ENCODE assay signal across 28 cellular contexts in the genomic region with DNA sequence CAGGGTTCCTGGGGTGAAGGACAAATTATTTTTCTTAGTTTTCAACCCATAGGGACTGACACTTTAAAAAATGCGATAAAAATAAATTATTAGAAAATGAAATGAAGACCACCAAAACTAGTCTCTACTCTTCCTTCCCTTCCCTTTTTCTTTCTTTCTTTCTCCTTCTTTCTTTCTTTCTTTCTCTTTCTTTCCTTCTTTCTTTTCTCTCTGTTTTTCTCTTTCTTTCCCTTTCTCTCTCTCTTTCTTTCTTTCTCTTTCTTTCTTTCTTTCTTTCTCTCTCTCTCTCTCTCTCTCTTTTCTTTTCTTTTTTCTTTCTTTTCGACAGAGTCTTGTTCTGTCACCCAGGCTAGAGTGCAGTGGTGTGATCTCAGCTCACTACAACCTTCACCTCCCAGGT.
"Had no signal": no experiment of that assay in that cellular context is flagged by ENCODE, and none has a peak within 500 bp of the region (broad histone marks: within the 10 kb centered on the region; RNA-seq: fewer than 3 reads in every experiment).

No MANE protein-coding gene starts in this region.

- DNase-seq: activated CD4-positive, alpha-beta T cell treated with anti-CD3 and anti-CD28 coated beads for 36 hours; activated CD4-positive, CD25-positive, alpha-beta regulatory T cell; activated CD8-positive, alpha-beta memory T cell treated with anti-CD3 and anti-CD28 coated beads for 24 hours; activated effector memory CD4-positive, alpha-beta T cell treated with Interleukin-2 at 50 U/mL for 16 hours; activated naive CD4-positive, alpha-beta T cell treated with anti-CD3 and anti-CD28 coated beads for 36 hours; activated naive CD8-positive, alpha-beta T cell treated with anti-CD3 and anti-CD28 coated beads, Interleukin-2, amount 10 ng/mL, durations not matched to agents 7 days and 5 days; amniotic stem cell; cortex of kidney; effector memory CD8-positive, alpha-beta T cell; erythroblast; gastrocnemius medialis; glutamatergic neuron; islet precursor cell; left ventricle myocardium superior; mucosa of descending colon; ovary; right lobe of liver; small intestine; stimulated activated CD4-positive, alpha-beta T cell treated with anti-CD3 and anti-CD28 coated beads, Interleukin-1b, Interleukin-23, amount 100 ng/mL, for 48 hours; stimulated activated CD4-positive, alpha-beta T cell treated with anti-CD3 and anti-CD28 coated beads, Interleukin-4, amount 100 ng/mL, for 4 hours; stimulated activated CD8-positive, alpha-beta memory T cell treated with anti-CD3 and anti-CD28 coated beads, Interleukin-4, amount 100 ng/mL, for 48 hours; stimulated activated naive CD8-positive, alpha-beta T cell treated with anti-CD3 and anti-CD28 coated beads, Interleukin-15, amount 100 ng/mL, for 72 hours; substantia nigra; T-helper 1 cell had no signal

- H3K36me3 Mint-ChIP-seq: activated naive CD8-positive, alpha-beta T cell treated with anti-CD3 and anti-CD28 coated beads, Interleukin-2, amount 10 ng/mL, durations not matched to agents 7 days and 5 days; stimulated activated memory B cell treated with anti-CD40 and anti-IgM and Interleukin-4, amounts not matched to agents 10 μg/mL and 1 μg/mL and 100 μg/mL, for 72 hours had no signal

- H3K36me3 ChIP-seq: gastrocnemius medialis, ovary, right lobe of liver, tibial nerve had no signal

- H3K9me3 Mint-ChIP-seq: activated naive CD4-positive, alpha-beta T cell treated with anti-CD3 and anti-CD28 coated beads for 36 hours; activated naive CD8-positive, alpha-beta T cell treated with anti-CD3 and anti-CD28 coated beads, Interleukin-2, amount 10 ng/mL, durations not matched to agents 7 days and 5 days; effector memory CD8-positive, alpha-beta T cell; nephron; stimulated activated memory B cell treated with anti-CD40 and anti-IgM and Interleukin-4, amounts not matched to agents 10 μg/mL and 1 μg/mL and 100 μg/mL, for 72 hours; stimulated activated naive CD8-positive, alpha-beta T cell treated with anti-CD3 and anti-CD28 coated beads, Interleukin-15, amount 100 ng/mL, for 72 hours had no signal

- H3K27ac ChIP-seq: gastrocnemius medialis, ovary, right lobe of liver had no signal

- H3K27me3 ChIP-seq: gastrocnemius medialis, ovary, right lobe of liver, tibial nerve had no signal

- H3K9me3 ChIP-seq: gastrocnemius medialis, mucosa of descending colon, ovary, right lobe of liver, tibial nerve had no signal

- H3K4me3 Mint-ChIP-seq: activated CD4-positive, alpha-beta T cell treated with anti-CD3 and anti-CD28 coated beads for 36 hours; activated naive CD4-positive, alpha-beta T cell treated with anti-CD3 and anti-CD28 coated beads for 36 hours; activated naive CD8-positive, alpha-beta T cell treated with anti-CD3 and anti-CD28 coated beads, Interleukin-2, amount 10 ng/mL, durations not matched to agents 7 days and 5 days; effector memory CD8-positive, alpha-beta T cell; nephron; stimulated activated memory B cell treated with anti-CD40 and anti-IgM and Interleukin-4, amounts not matched to agents 10 μg/mL and 1 μg/mL and 100 μg/mL, for 72 hours; stimulated activated naive CD8-positive, alpha-beta T cell treated with anti-CD3 and anti-CD28 coated beads, Interleukin-15, amount 100 ng/mL, for 72 hours had no signal

- H3K4me3 ChIP-seq: gastrocnemius medialis, mucosa of descending colon, ovary, right lobe of liver, tibial nerve had no signal

- ATAC-seq: activated CD4-positive, alpha-beta T cell treated with anti-CD3 and anti-CD28 coated beads for 36 hours; effector memory CD8-positive, alpha-beta T cell; gastrocnemius medialis; left ventricle myocardium superior; mucosa of descending colon; right lobe of liver; stimulated activated memory B cell treated with anti-CD40 and anti-IgM and Interleukin-4, amounts not matched to agents 10 μg/mL and 1 μg/mL and 100 μg/mL, for 72 hours; stimulated activated naive CD8-positive, alpha-beta T cell treated with anti-CD3 and anti-CD28 coated beads, Interleukin-15, amount 100 ng/mL, for 72 hours had no signal

- H3K27ac Mint-ChIP-seq: activated CD4-positive, alpha-beta T cell treated with anti-CD3 and anti-CD28 coated beads for 36 hours; activated naive CD4-positive, alpha-beta T cell treated with anti-CD3 and anti-CD28 coated beads for 36 hours; activated naive CD8-positive, alpha-beta T cell treated with anti-CD3 and anti-CD28 coated beads, Interleukin-2, amount 10 ng/mL, durations not matched to agents 7 days and 5 days; effector memory CD8-positive, alpha-beta T cell; nephron; progenitor cell of endocrine pancreas; stimulated activated memory B cell treated with anti-CD40 and anti-IgM and Interleukin-4, amounts not matched to agents 10 μg/mL and 1 μg/mL and 100 μg/mL, for 72 hours; stimulated activated naive CD8-positive, alpha-beta T cell treated with anti-CD3 and anti-CD28 coated beads, Interleukin-15, amount 100 ng/mL, for 72 hours had no signal

- H3K4me1 Mint-ChIP-seq: activated CD4-positive, alpha-beta T cell treated with anti-CD3 and anti-CD28 coated beads for 36 hours; activated naive CD8-positive, alpha-beta T cell treated with anti-CD3 and anti-CD28 coated beads, Interleukin-2, amount 10 ng/mL, durations not matched to agents 7 days and 5 days had no signal

- H3K4me1 ChIP-seq: right lobe of liver had no signal
